Comparison of ENCODE assay signal across 1 cellular context in genomic region chr19:17333611-17334413, GRCh38.
A peak's percentile ranks its signal among the peaks of the same experiment; 100 is the strongest.
TF ChIP-seq lines count a peak whose summit lies in the region.

No MANE protein-coding gene starts in this region.

TF ChIP-seq in HepG2, 621 proteins besides CTCF, POLR2A, EP300 and RAD21 (continued from another document):
- TF ChIP-seq ZNF18 (CRISPR knock-in tag; IDR thresholded peaks at IDR 0.05; ENCODE audit: insufficient replicate concordance) = no peak
- TF ChIP-seq REXO4 (CRISPR knock-in tag; IDR thresholded peaks at IDR 0.05; ENCODE audit: borderline replicate concordance) = no peak
- TF ChIP-seq ZNF232 (CRISPR knock-in tag; IDR thresholded peaks at IDR 0.05; ENCODE audit: borderline replicate concordance) = no peak
- no peak for TF ChIP-seq NFIC (IDR thresholded peaks at IDR 0.05; ENCODE audit: low read length)
- TF ChIP-seq ZNF253 (CRISPR knock-in tag; IDR thresholded peaks at IDR 0.05; ENCODE audit: borderline replicate concordance) = no peak
- TF ChIP-seq ZBTB46 (CRISPR knock-in tag; IDR thresholded peaks at IDR 0.05; ENCODE audit: borderline replicate concordance) = no peak
- TF ChIP-seq NKX3-1 (CRISPR knock-in tag; IDR thresholded peaks at IDR 0.05) = no peak
- TF ChIP-seq ZNF615 (CRISPR knock-in tag; IDR thresholded peaks at IDR 0.05; ENCODE audit: borderline replicate concordance) = no peak
- no peak for TF ChIP-seq ZNF512B (CRISPR knock-in tag; IDR thresholded peaks at IDR 0.05; ENCODE audit: borderline replicate concordance)
- no peak for TF ChIP-seq BATF2 (CRISPR knock-in tag; IDR thresholded peaks at IDR 0.05)
- TF ChIP-seq HCFC1 (IDR thresholded peaks at IDR 0.05; ENCODE audit: low read depth, low read length) = no peak
- no peak for TF ChIP-seq ZSCAN12 (CRISPR knock-in tag; IDR thresholded peaks at IDR 0.05)
- TF ChIP-seq ZNF672 (CRISPR knock-in tag; IDR thresholded peaks at IDR 0.05) = no peak
- no peak for TF ChIP-seq E2F2 (CRISPR knock-in tag; IDR thresholded peaks at IDR 0.05; ENCODE audit: borderline replicate concordance)
- no peak for TF ChIP-seq ZNF326 (CRISPR knock-in tag; IDR thresholded peaks at IDR 0.05; ENCODE audit: borderline replicate concordance)
- 0 out of 2 replicates have a peak, but pooled peaks have one; percentile 43 for TF ChIP-seq RCOR2 (CRISPR knock-in tag; IDR thresholded peaks at IDR 0.05)
- no peak for TF ChIP-seq ZNF761 (CRISPR knock-in tag; conservative IDR thresholded peaks at IDR 0.05)
- no peak for TF ChIP-seq ZNF605 (CRISPR knock-in tag; IDR thresholded peaks at IDR 0.05)
- TF ChIP-seq SAP130 (CRISPR knock-in tag; IDR thresholded peaks at IDR 0.05; ENCODE audit: low read depth) = peak; percentile 30; the same call in 1 of the 2 replicates
- TF ChIP-seq UBTF (CRISPR knock-in tag; IDR thresholded peaks at IDR 0.05) = no peak
- no peak for TF ChIP-seq HOMEZ (CRISPR knock-in tag; IDR thresholded peaks at IDR 0.05; ENCODE audit: low read depth)
- no peak for TF ChIP-seq REST (IDR thresholded peaks at IDR 0.05; ENCODE audit: borderline replicate concordance in 1 of 2, low read depth in 1 of 2, low read length in 2 of 2)
- no peak for TF ChIP-seq ZSCAN9 (CRISPR knock-in tag; IDR thresholded peaks at IDR 0.05; ENCODE audit: borderline replicate concordance)
- no peak for TF ChIP-seq CHD2 (IDR thresholded peaks at IDR 0.05; ENCODE audit: low read depth, low read length)
